Comparison of ENCODE assay signal across 33 cellular contexts in genomic region chr6:54474898-54475297, GRCh38.
"Had no signal": no experiment of that assay in that cellular context is flagged by ENCODE, and none has a peak within 500 bp of the region (broad histone marks: within the 10 kb centered on the region; RNA-seq: fewer than 3 reads in every experiment).

No MANE protein-coding gene starts in this region.

- H3K27ac ChIP-seq: adrenal gland, ascending aorta, body of pancreas, brain microvascular endothelial cell, breast epithelium, cardiac muscle cell had no signal

- H3K4me3 ChIP-seq: adrenal gland, ascending aorta, body of pancreas, breast epithelium, cardiac muscle cell had no signal

- DNase-seq: activated effector memory CD4-positive, alpha-beta T cell treated with anti-CD3 and anti-CD28 coated beads, Interleukin-2, amount 50 U/mL, for 16 hours; activated effector memory CD4-positive, alpha-beta T cell treated with Interleukin-2 at 50 U/mL for 16 hours; activated gamma-delta T cell; activated gamma-delta T cell treated with Interleukin-2 at 50 U/mL for 16 hours; activated naive CD4-positive, alpha-beta T cell; activated naive CD4-positive, alpha-beta T cell treated with anti-CD3 and anti-CD28 coated beads for 36 hours; activated naive CD4-positive, alpha-beta T cell treated with anti-CD3 and anti-CD28 coated beads, Interleukin-2, amount 10 ng/mL, durations not matched to agents 7 days and 5 days; activated naive CD4-positive, alpha-beta T cell treated with anti-CD3 and anti-CD28 coated beads, Interleukin-2, amount 50 U/mL, for 16 hours; activated naive CD4-positive, alpha-beta T cell treated with Interleukin-2 at 50 U/mL for 16 hours; activated naive CD8-positive, alpha-beta T cell treated with anti-CD3 and anti-CD28 coated beads for 36 hours; activated naive CD8-positive, alpha-beta T cell treated with anti-CD3 and anti-CD28 coated beads, Interleukin-2, amount 10 ng/mL, durations not matched to agents 7 days and 5 days; activated naive CD8-positive, alpha-beta T cell treated with anti-CD3 and anti-CD28 coated beads, Interleukin-2, amount 50 U/mL, for 24 hours; activated T-cell treated with anti-CD3 and anti-CD28 coated beads, Interleukin-2, amount 50 U/mL, for 24 hours; activated T-cell treated with anti-CD3 and anti-CD28 coated beads, Interleukin-2, amount 50 U/mL, for 4 hours; activated T-cell treated with anti-CD3 and anti-CD28 coated beads, Interleukin-2, amount 50 U/mL, for 48 hours; activated T-cell treated with anti-CD3 and anti-CD28 coated beads, Interleukin-2, amount 50 U/mL, for 72 hours; adrenal gland; amniotic stem cell; amygdala; anterior cingulate cortex; aorta; body of pancreas; brain microvascular endothelial cell; caudate nucleus; central memory CD4-positive, alpha-beta T cell; cerebellar nuclear complex had no signal

- ATAC-seq: activated naive CD4-positive, alpha-beta T cell treated with anti-CD3 and anti-CD28 coated beads, Interleukin-2, amount 50 U/mL, for 72 hours; activated naive CD8-positive, alpha-beta T cell treated with anti-CD3 and anti-CD28 coated beads, Interleukin-2, amount 50 U/mL, for 24 hours; activated T-cell treated with anti-CD3 and anti-CD28 coated beads, Interleukin-2, amount 50 U/mL, for 4 hours; activated T-cell treated with anti-CD3 and anti-CD28 coated beads, Interleukin-2, amount 50 U/mL, for 72 hours; activated T-helper 17 cell treated with anti-CD3 and anti-CD28 coated beads, Interleukin-2, amount 50 U/mL, for 72 hours; body of pancreas had no signal

- H3K9me3 ChIP-seq: adrenal gland, ascending aorta, body of pancreas, breast epithelium had no signal

- H3K4me1 ChIP-seq: adrenal gland, ascending aorta, body of pancreas, breast epithelium had no signal

- FAIRE-seq: astrocyte, bronchial epithelial cell had no signal

- H3K36me3 ChIP-seq: adrenal gland, ascending aorta, brain microvascular endothelial cell, breast epithelium, cardiac muscle cell had no signal

- H3K27me3 ChIP-seq: adrenal gland, ascending aorta, body of pancreas, brain microvascular endothelial cell, breast epithelium, cardiac muscle cell had no signal
